ENCODE assay signal across 8 cellular contexts in the genomic region with DNA sequence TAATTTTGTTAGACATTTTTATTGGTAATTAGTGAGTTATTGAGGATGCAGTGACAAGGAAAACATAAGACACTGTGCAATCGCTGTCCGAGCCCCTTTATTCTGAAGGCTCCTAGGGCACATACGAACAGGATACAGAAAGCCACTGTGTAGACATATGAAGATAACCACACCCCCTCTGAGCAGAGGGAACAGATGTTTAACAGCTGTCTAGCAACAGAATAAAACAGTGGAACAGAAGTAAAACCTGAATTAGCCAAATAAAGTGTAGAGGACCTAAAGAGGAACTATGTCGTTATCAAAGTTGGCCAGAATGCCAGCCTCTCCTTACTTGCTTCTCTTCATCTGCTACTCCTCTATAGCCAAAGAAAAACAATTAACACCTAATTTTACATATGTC. TPM values are rescaled to one million over a fixed set of nuclear protein-coding genes. Genes with fewer than 3 reads are reported as not detected.
DNase-seq lines count a peak whose midpoint lies in the region; ATAC-seq and TF ChIP-seq lines count a peak whose summit lies in the region.

No MANE protein-coding gene starts in this region.

- H3K27ac Mint-ChIP-seq in chondrocyte (ENCODE audit: unreplicated experiment), result peak overlapping the region; percentile 76
- peak overlapping the region; percentile 99 for H3K27ac Mint-ChIP-seq in neural crest cell (ENCODE audit: unreplicated experiment)

- peaks cover 72% of the 10 kb centered on the region for H3K4me1 Mint-ChIP-seq in chondrocyte (ENCODE audit: low read depth)
- peaks cover 75% of the 10 kb centered on the region for H3K4me1 Mint-ChIP-seq in neural crest cell

- peak; percentile 12 for DNase-seq in NCI-H2171 treated with DMSO at 0.1 percent for 48 hours (lab: John Stamatoyannopoulos, UW)
- DNase-seq in NCI-H2171 (lab: John Stamatoyannopoulos, UW), result no peak
- DNase-seq in chondrocyte (ENCODE audit: low spot score), result no peak
- DNase-seq in neural crest cell (ENCODE audit: low read depth, low spot score), result no peak
- DNase-seq in stimulated activated naive CD4-positive, alpha-beta T cell treated with Interleukin-2 at 50 U/mL for 16 hours (lab: John Stamatoyannopoulos, UW), result no peak
- no peak for DNase-seq in mucosa of gallbladder (ENCODE audit: low spot score)
- DNase-seq in ecto neural progenitor cell (ENCODE audit: low spot score), result no peak

- H3K4me3 Mint-ChIP-seq in chondrocyte (ENCODE audit: unreplicated experiment), result peak overlapping the region; percentile 16
- H3K4me3 Mint-ChIP-seq in neural crest cell, result peak overlapping the region; percentile 89

- H3K27me3 Mint-ChIP-seq in chondrocyte (ENCODE audit: low read depth) (no peaks in the 10 kb centered on the region), neural crest cell (ENCODE audit: low read depth) (no peaks in the 10 kb centered on the region)

- TF ChIP-seq CTCF in chondrocyte (IDR thresholded peaks at IDR 0.05), result no peak
- no peak for TF ChIP-seq CTCF in neural crest cell (conservative IDR thresholded peaks at IDR 0.05)

- ATAC-seq in HG03378 (IDR thresholded peaks at IDR 0.05; ENCODE audit: unreplicated experiment), result peak; percentile 85

- H3K36me3 Mint-ChIP-seq in chondrocyte (ENCODE audit: low read depth), result no peaks in the 10 kb centered on the region
- H3K36me3 Mint-ChIP-seq in neural crest cell (ENCODE audit: low read depth), result peaks cover 6% of the 10 kb centered on the region

- H3K9me3 Mint-ChIP-seq in chondrocyte (ENCODE audit: low read depth), result no peaks in the 10 kb centered on the region
- no peaks in the 10 kb centered on the region for H3K9me3 Mint-ChIP-seq in neural crest cell

RNA-seq across cellular contexts. Expression of a gene that starts 43.6 kb away (rescaled TPM):
- 52.9 to 59.7 TPM (median 58.4 TPM) in 3 replicates for total RNA-seq in chondrocyte
- 24.1 and 28.7 TPM in 2 replicates for total RNA-seq in neural crest cell
- total RNA-seq in mucosa of gallbladder, result 29.8 TPM
